In genomic region chr1:156055649-156056048, GRCh38 we compare ENCODE assay signal across 8 cellular contexts. TPM values are rescaled to one million over a fixed set of nuclear protein-coding genes. Genes with fewer than 3 reads are reported as not detected.
DNase-seq lines count a peak whose midpoint lies in the region; ATAC-seq and TF ChIP-seq lines count a peak whose summit lies in the region.

No MANE protein-coding gene starts in this region.

- TF ChIP-seq CTCF in MM.1S (IDR thresholded peaks at IDR 0.05; ENCODE audit: low read length) (no peak), mammary epithelial cell (conservative IDR thresholded peaks at IDR 0.05 in 1 of 2, IDR thresholded peaks at IDR 0.05 in 1 of 2; ENCODE audit: extremely low read depth in 1 of 2, insufficient read depth in 1 of 2, low read depth in 1 of 2, low read length in 2 of 2) (no peak)

- no peaks in the 10 kb centered on the region for H3K27me3 Mint-ChIP-seq in naive thymus-derived CD8-positive, alpha-beta T cell

- H3K79me2 ChIP-seq in MM.1S (ENCODE audit: low read length) (peaks cover 37% of the 10 kb centered on the region), mammary epithelial cell (ENCODE audit: insufficient read depth, low read length) (peaks cover 41% of the 10 kb centered on the region)

- H3K4me1 Mint-ChIP-seq in naive thymus-derived CD8-positive, alpha-beta T cell: peaks cover 20 to 39% (median 36%) of the 10 kb centered on the region in 4 donors

- H3K9me3 ChIP-seq in BLaER1 treated with 17β-estradiol and CSF1 and Interleukin-3, amounts not matched to agents 10 nM and 100 nM (replicated peaks in 1 of 11): no peaks in the 10 kb centered on the region
- H3K9me3 ChIP-seq in MM.1S (replicated peaks; ENCODE audit: insufficient read depth, low read length): no peaks in the 10 kb centered on the region
- no peaks in the 10 kb centered on the region for H3K9me3 ChIP-seq in mammary epithelial cell (replicated peaks; ENCODE audit: insufficient read depth, low read length)

- 65% methylated on average over 6 of the region's 6 CpGs for WGBS in mammary epithelial cell (ENCODE audit: low coverage, missing lambda C conversion rate)

- H3K4me3 ChIP-seq in BLaER1 treated with 17β-estradiol and CSF1 and Interleukin-3, amounts not matched to agents 10 nM and 100 nM: peak overlapping the region; percentile 72 to 95 (median 89)
- H3K4me3 ChIP-seq in MM.1S (ENCODE audit: low read length): peak overlapping the region; percentile 84
- H3K4me3 ChIP-seq in mammary epithelial cell (replicated peaks in 1 of 3; ENCODE audit: insufficient read depth in 1 of 3, low read depth in 2 of 3, low read length in 3 of 3): peak overlapping the region; percentile 94 to 98 (median 98)

- no TSS peak for BruUV-seq in mammary epithelial cell (replicated peaks; lab: Mats Ljungman, UMichigan)

- CTCF ChIA-PET in mammary epithelial cell (lab: Charles Lee; ENCODE audit: low non-redundant PET): no interaction called here

- in situ Hi-C loops in mammary epithelial cell (cut with MboI; ENCODE audit: low sequenced_read_pairs in 2 of 2): loop anchor here in 1 of 2 donors (10.0 kb wide), 1 partner anchor 121 kb away; the partner anchor contains the start of gene KHDC4

- peak overlapping the region; percentile 91; the same call in 1 of the 2 replicates for H2AFZ ChIP-seq in MM.1S (ENCODE audit: low read length)
- H2AFZ ChIP-seq in mammary epithelial cell (ENCODE audit: low read depth, low read length): peak overlapping the region; percentile 100

- peaks cover 5% of the 10 kb centered on the region for H3F3A ChIP-seq in MM.1S (ENCODE audit: insufficient read depth, low read length)

- H3K4me3 Mint-ChIP-seq in naive thymus-derived CD8-positive, alpha-beta T cell: peak overlapping the region; percentile 90 to 100 (median 96)

- peak overlapping the region; percentile 43 to 100 (median 99) for H3K27ac ChIP-seq in BLaER1 treated with 17β-estradiol and CSF1 and Interleukin-3, amounts not matched to agents 10 nM and 100 nM
- H3K27ac ChIP-seq in MM.1S (ENCODE audit: low read length) (no peak overlapping the region), mammary epithelial cell (ENCODE audit: insufficient read depth, low read depth, low read length) (no peak overlapping the region)

- dilution Hi-C loops in mammary epithelial cell (cut with HindIII; ENCODE audit: low sequenced_read_pairs): loop anchor here (5.0 kb wide), 4 partner anchors 43 to 113 kb away; partner anchors contain the start of gene RXFP4

- intact Hi-C loops in mammary epithelial cell (cut with micrococcal nuclease): loop anchor here (2.0 to 10.0 kb wide), 3 partner anchors 27 to 291 kb away; partner anchors contain the start of gene MEX3A

- H3K27ac Mint-ChIP-seq in naive thymus-derived CD8-positive, alpha-beta T cell: peak overlapping the region in 6 of 10 donors; percentile 46 to 96 (median 90)

- H3K27me3 ChIP-seq in BLaER1 treated with 17β-estradiol and CSF1 and Interleukin-3, amounts not matched to agents 10 nM and 100 nM: no peaks in the 10 kb centered on the region
- H3K27me3 ChIP-seq in MM.1S (replicated peaks; ENCODE audit: insufficient read depth, low read length): no peaks in the 10 kb centered on the region
- no peaks in the 10 kb centered on the region for H3K27me3 ChIP-seq in mammary epithelial cell (ENCODE audit: insufficient read depth, low read length)

- no peaks in the 10 kb centered on the region for H3K9me2 ChIP-seq in MM.1S (replicated peaks; ENCODE audit: insufficient read depth, low read length)

- H3K36me3 Mint-ChIP-seq in naive thymus-derived CD8-positive, alpha-beta T cell: peaks cover 0 to 15% (median 0%) of the 10 kb centered on the region in 3 donors

- peaks cover 15 to 44% (median 27%) of the 10 kb centered on the region in 11 experiments; a peak in 21 of 22 replicates for H3K36me3 ChIP-seq in BLaER1 treated with 17β-estradiol and CSF1 and Interleukin-3, amounts not matched to agents 10 nM and 100 nM
- H3K36me3 ChIP-seq in MM.1S (replicated peaks; ENCODE audit: insufficient read depth, low read length) (no peaks in the 10 kb centered on the region), mammary epithelial cell (ENCODE audit: insufficient read depth, low read length) (no peaks in the 10 kb centered on the region)

- ATAC-seq in naive thymus-derived CD8-positive, alpha-beta T cell: no peak
- ATAC-seq in GM21786 (IDR thresholded peaks at IDR 0.05; ENCODE audit: unreplicated experiment) (no peak), GM18498 (IDR thresholded peaks at IDR 0.05; ENCODE audit: unreplicated experiment) (no peak)

- H3K9me3 Mint-ChIP-seq in naive thymus-derived CD8-positive, alpha-beta T cell: no peaks in the 10 kb centered on the region

- peaks cover 20 to 47% (median 34%) of the 10 kb centered on the region in 10 experiments for H3K4me1 ChIP-seq in BLaER1 treated with 17β-estradiol and CSF1 and Interleukin-3, amounts not matched to agents 10 nM and 100 nM
- H3K4me1 ChIP-seq in MM.1S (ENCODE audit: low read length): peaks cover 11% of the 10 kb centered on the region
- H3K4me1 ChIP-seq in mammary epithelial cell (ENCODE audit: insufficient read depth, low read length): peaks cover 6% of the 10 kb centered on the region

- H3K9ac ChIP-seq in BLaER1 treated with 17β-estradiol and CSF1 and Interleukin-3, amounts not matched to agents 10 nM and 100 nM: peak overlapping the region; percentile 79 to 99 (median 97)
- peak overlapping the region; percentile 59; the same call in 1 of the 2 replicates for H3K9ac ChIP-seq in MM.1S (ENCODE audit: low read length)
- peak overlapping the region; percentile 70 for H3K9ac ChIP-seq in mammary epithelial cell (ENCODE audit: insufficient read depth, low read length)

- DNase-seq in MM.1S: no peak
- DNase-seq in mammary epithelial cell: no peak
- DNase-seq in naive thymus-derived CD8-positive, alpha-beta T cell: no peak
- DNase-seq in A172 (ENCODE audit: low spot score): no peak
- DNase-seq in GF-D8 (lab: John Stamatoyannopoulos, UW): no peak

- H3K4me2 ChIP-seq in BLaER1 treated with 17β-estradiol and CSF1 and Interleukin-3, amounts not matched to agents 10 nM and 100 nM: peak overlapping the region; percentile 91 to 100 (median 96)
- H3K4me2 ChIP-seq in MM.1S (ENCODE audit: low read depth, low read length): peak overlapping the region; percentile 96
- H3K4me2 ChIP-seq in mammary epithelial cell (ENCODE audit: insufficient read depth, low read depth, low read length): peak overlapping the region; percentile 75

- POLR2A ChIA-PET in naive thymus-derived CD8-positive, alpha-beta T cell (lab: Charles Lee): no interaction called here

- peaks cover 0 to 30% (median 19%) of the 10 kb centered on the region in 11 experiments; a peak in 17 of 22 replicates for H4K20me1 ChIP-seq in BLaER1 treated with 17β-estradiol and CSF1 and Interleukin-3, amounts not matched to agents 10 nM and 100 nM
- H4K20me1 ChIP-seq in MM.1S (ENCODE audit: insufficient read depth, low read length) (no peaks in the 10 kb centered on the region), mammary epithelial cell (ENCODE audit: insufficient read depth, low read length) (no peaks in the 10 kb centered on the region)

RNA-seq across cellular contexts. Expression of gene LAMTOR2, which starts 1.1 kb away (rescaled TPM):
- total RNA-seq in mammary epithelial cell: 10 to 100 TPM; 43.7 to 71.3 TPM
- 128 TPM for polyA plus RNA-seq in mammary epithelial cell
- 82.3 TPM for polyA minus RNA-seq in mammary epithelial cell
- total RNA-seq in naive thymus-derived CD8-positive, alpha-beta T cell: 10 to 100 TPM; 22.6 to 24.2 TPM
- polyA plus RNA-seq in naive thymus-derived CD8-positive, alpha-beta T cell: 100 to 1,000 TPM in 1 of 3 donors, 10 to 100 TPM in 2; 89.1 to 102 (median 96.1) TPM
- 179 TPM in 2 replicates for total RNA-seq in A172 (2014; rRNA removed; shearing (Covaris generic))

RNA-seq across cellular contexts. Expression of gene UBQLN4, which starts 2.1 kb away (rescaled TPM):
- 10 to 100 TPM; 20.3 to 39.9 TPM for total RNA-seq in mammary epithelial cell
- polyA plus RNA-seq in mammary epithelial cell: 34.3 TPM
- 57.3 TPM for polyA minus RNA-seq in mammary epithelial cell
- 10 to 100 TPM; 31.6 to 34.8 TPM for total RNA-seq in naive thymus-derived CD8-positive, alpha-beta T cell
- polyA plus RNA-seq in naive thymus-derived CD8-positive, alpha-beta T cell: 1 to 10 TPM; 6.9 to 9.7 (median 7.6) TPM
- total RNA-seq in A172 (2014; rRNA removed; shearing (Covaris generic)): 35.9 and 37.1 TPM in 2 replicates

RNA-seq across cellular contexts. Expression of gene RAB25, which starts 5.3 kb away (rescaled TPM):
- 10 to 100 TPM; 24.0 to 44.4 TPM for total RNA-seq in mammary epithelial cell
- 131 TPM for polyA plus RNA-seq in mammary epithelial cell
- 110 TPM for polyA minus RNA-seq in mammary epithelial cell
- total RNA-seq in naive thymus-derived CD8-positive, alpha-beta T cell: 1 to 10 TPM; 1.1 to 1.3 TPM
- 1 to 10 TPM in 1 of 3 donors, under 1 TPM in 2; 0.81 to 2.0 (median 0.96) TPM for polyA plus RNA-seq in naive thymus-derived CD8-positive, alpha-beta T cell
- 0.12 TPM in 1 of 2 replicates, not detected in the other for total RNA-seq in A172 (2014; rRNA removed; shearing (Covaris generic))

RNA-seq across cellular contexts. Expression of gene MEX3A, which starts 26.6 kb away (rescaled TPM):
- 1 to 10 TPM; 1.9 to 2.5 TPM for total RNA-seq in mammary epithelial cell
- polyA plus RNA-seq in mammary epithelial cell: 1.3 TPM
- 1.2 TPM for polyA minus RNA-seq in mammary epithelial cell
- under 1 TPM in 1 of 2 experiments, not detected in 1; 0.38 TPM for total RNA-seq in naive thymus-derived CD8-positive, alpha-beta T cell
- polyA plus RNA-seq in naive thymus-derived CD8-positive, alpha-beta T cell: not detected
- 11.2 and 12.5 TPM in 2 replicates for total RNA-seq in A172 (2014; rRNA removed; shearing (Covaris generic))

RNA-seq across cellular contexts. Expression of gene SSR2, which starts 34.9 kb away (rescaled TPM):
- 100 to 1,000 TPM; 158 to 195 TPM for total RNA-seq in mammary epithelial cell
- 511 TPM for polyA plus RNA-seq in mammary epithelial cell
- 194 TPM for polyA minus RNA-seq in mammary epithelial cell
- 100 to 1,000 TPM; 199 to 218 TPM for total RNA-seq in naive thymus-derived CD8-positive, alpha-beta T cell
- polyA plus RNA-seq in naive thymus-derived CD8-positive, alpha-beta T cell: 100 to 1,000 TPM; 345 to 396 (median 347) TPM
- total RNA-seq in A172 (2014; rRNA removed; shearing (Covaris generic)): 573 and 778 TPM in 2 replicates

Comparison
In these comparisons a context has a peak if more than half of its experiments do, and no peak if none do; other contexts are left out.
1. H3K27ac ChIP-seq: peak in BLaER1 treated with 17β-estradiol and CSF1 and Interleukin-3, amounts not matched to agents 10 nM and 100 nM (11 of 11); none in MM.1S (single experiment) and mammary epithelial cell (single experiment).
2. RNA of gene RAB25, which starts 5.3 kb away (total RNA-seq): 24.0 to 44.4 TPM in mammary epithelial cell; 1.1 to 1.3 TPM in naive thymus-derived CD8-positive, alpha-beta T cell and 0.12 TPM in A172; every median in the first group is over 10 times any median in the second.
3. Peak in every context shown above with its lines, with median percentiles within 50 percentile points of each other: H3K4me2 ChIP-seq, H3K4me3 ChIP-seq and H3K9ac ChIP-seq.